17 cellular contexts compared by ENCODE assay signal in genomic region chr2:120245933-120246332, GRCh38. TPM values are rescaled to one million over a fixed set of nuclear protein-coding genes. Genes with fewer than 3 reads are reported as not detected.
DNase-seq lines count a peak whose midpoint lies in the region; ATAC-seq, FAIRE-seq and TF ChIP-seq lines count a peak whose summit lies in the region.
"Had no signal": no experiment of that assay in that cellular context is flagged by ENCODE, and none has a peak within 500 bp of the region (broad histone marks: within the 10 kb centered on the region; RNA-seq: fewer than 3 reads in every experiment).

No MANE protein-coding gene starts in this region.

- H3K27ac ChIP-seq in A549 (peak overlapping the region; percentile 51 to 81), duodenal mucosa (ENCODE audit: low read depth, low read length) (no peak overlapping the region), pancreas (peak overlapping the region in 3 of 4 donors; percentile 38 to 53 (median 47)), OCI-LY7 (ENCODE audit: low read depth, low read length, poor library complexity, severe bottlenecking) (no peak overlapping the region)

- intact Hi-C loops in pancreas (cut with DNase I) (no loop called here), OCI-LY7 (cut with micrococcal nuclease; ENCODE audit: unreplicated experiment) (no loop called here)

- peak overlapping the region; percentile 24 to 39 for H3K9ac ChIP-seq in duodenal mucosa (ENCODE audit: low read depth in 1 of 2, low read length in 2 of 2)

- no peak for TF ChIP-seq POLR2A in A549 (IDR thresholded peaks at IDR 0.05; ENCODE audit: low read length)

- H3K36me3 ChIP-seq in duodenal mucosa (ENCODE audit: control insufficient read depth in 1 of 2, insufficient read depth in 2 of 2, low read length in 2 of 2) (no peaks in the 10 kb centered on the region), pancreas (no peaks in the 10 kb centered on the region), OCI-LY7 (ENCODE audit: insufficient read depth, low read length) (no peaks in the 10 kb centered on the region)

- H3K4me1 ChIP-seq in A549 (peaks cover 18% of the 10 kb centered on the region), duodenal mucosa (ENCODE audit: control insufficient read depth in 1 of 2, insufficient read depth in 2 of 2, low read length in 2 of 2) (peaks cover 32 to 33% of the 10 kb centered on the region in 2 donors), pancreas (no peaks in the 10 kb centered on the region), OCI-LY7 (ENCODE audit: insufficient read depth, low read length, poor library complexity, severe bottlenecking) (no peaks in the 10 kb centered on the region)

- POLR2A ChIA-PET in A549 (lab: Yijun Ruan, JAX) = no interaction called here
- POLR2A ChIA-PET in OCI-LY7 (lab: Charles Lee) = no interaction called here

- ATAC-seq in A549 (peak in 1 of 2 experiments; percentile 28; a peak in 3 of 6 replicates), pancreas (peak in 2 of 4 donors; percentile 35 to 54), GM18520 (IDR thresholded peaks at IDR 0.05; ENCODE audit: unreplicated experiment) (no peak)
- ATAC-seq: activated CD4-positive, CD25-positive, alpha-beta regulatory T cell treated with anti-CD3 and anti-CD28 coated beads, Interleukin-2, amount 50 U/mL, for 24 hours; activated T-cell treated with anti-CD3 and anti-CD28 coated beads, Interleukin-2, amount 50 U/mL, for 72 hours had no signal

- H4K20me1 ChIP-seq in OCI-LY7 (ENCODE audit: insufficient read depth, low read length) = no peaks in the 10 kb centered on the region

- 63% methylated on average over 7 of the region's 7 CpGs for WGBS in A549 (ENCODE audit: missing lambda C conversion rate)
- 59 to 78% methylated on average over 7 of the region's 7 CpGs for WGBS in pancreas, 2 donors

- H3K9me2 ChIP-seq in OCI-LY7 (ENCODE audit: insufficient read depth, low read length) = no peaks in the 10 kb centered on the region

- BruUV-seq in OCI-LY7 (replicated peaks; lab: Mats Ljungman, UMichigan) = no TSS peak

- no peaks in the 10 kb centered on the region for H3K79me2 ChIP-seq in OCI-LY7 (ENCODE audit: insufficient read depth, low read depth, low read length)

- no peak for TF ChIP-seq RAD21 in A549 (conservative IDR thresholded peaks at IDR 0.05 in 1 of 2, IDR thresholded peaks at IDR 0.05 in 1 of 2)

- no peak for TF ChIP-seq EP300 in A549 (IDR thresholded peaks at IDR 0.05)

- CTCF ChIA-PET in A549 (lab: Yijun Ruan, JAX) (no interaction called here), OCI-LY7 (lab: Charles Lee; ENCODE audit: unreplicated experiment) (no interaction called here)

- H2AFZ ChIP-seq in OCI-LY7 (ENCODE audit: low read length) = no peak overlapping the region

- FAIRE-seq in A549 (lab: Jason Lieb, UNC) = no peak
- FAIRE-seq in pancreas (lab: Jason Lieb, UNC) = no peak
- FAIRE-seq: GM19239 had no signal

- H3K4me3 ChIP-seq in A549 (no peak overlapping the region), duodenal mucosa (ENCODE audit: low read depth in 1 of 2, low read length in 2 of 2) (peak overlapping the region in 1 of 2 donors; percentile 23), pancreas (no peak overlapping the region), OCI-LY7 (ENCODE audit: low read depth, low read length, poor library complexity, severe bottlenecking) (no peak overlapping the region)

- no peaks in the 10 kb centered on the region for H3K9me3 ChIP-seq in A549
- H3K9me3 ChIP-seq in duodenal mucosa (ENCODE audit: control insufficient read depth in 1 of 2, low read length in 2 of 2) = no peaks in the 10 kb centered on the region
- H3K9me3 ChIP-seq in pancreas = no peaks in the 10 kb centered on the region
- H3K9me3 ChIP-seq in OCI-LY7 (ENCODE audit: low read length) = no peaks in the 10 kb centered on the region

- no peak for DNase-seq in A549 (ENCODE audit: low read depth in 1 of 2, low spot score in 1 of 2)
- peak; percentile 52 for DNase-seq in LoVo (ENCODE audit: low spot score)
- no peak for DNase-seq in pancreas
- no peak for DNase-seq in central memory CD4-positive, alpha-beta T cell
- no peak for DNase-seq in OCI-LY7 (ENCODE audit: low spot score)
- DNase-seq in NCI-H2196 (lab: John Stamatoyannopoulos, UW; ENCODE audit: unreplicated experiment) = no peak
- DNase-seq: ACHN; activated naive CD8-positive, alpha-beta T cell treated with anti-CD3 and anti-CD28 coated beads for 36 hours; activated T-cell treated with anti-CD3 and anti-CD28 coated beads, Interleukin-2, amount 50 U/mL, for 72 hours; CD4-positive, alpha-beta T cell; glutamatergic neuron; substantia nigra; T1000 had no signal

- TF ChIP-seq CTCF in A549 (IDR thresholded peaks at IDR 0.05) (no peak), pancreas (IDR thresholded peaks at IDR 0.05) (no peak), OCI-LY7 (conservative IDR thresholded peaks at IDR 0.05; ENCODE audit: low read length) (no peak)

- H3K27me3 ChIP-seq in duodenal mucosa (ENCODE audit: control insufficient read depth in 1 of 2, insufficient read depth in 2 of 2, low read length in 2 of 2) = no peaks in the 10 kb centered on the region
- no peaks in the 10 kb centered on the region for H3K27me3 ChIP-seq in pancreas

- peak overlapping the region; percentile 74 for H3K4me2 ChIP-seq in A549
- H3K4me2 ChIP-seq in OCI-LY7 (ENCODE audit: low read length) = no peak overlapping the region

TF ChIP-seq in A549, 52 proteins besides CTCF, POLR2A, EP300 and RAD21:
- TF ChIP-seq EHMT2 (IDR thresholded peaks at IDR 0.05; ENCODE audit: low read depth) (no peak), GATA3 (IDR thresholded peaks at IDR 0.05; ENCODE audit: borderline replicate concordance) (no peak), CBX8 (IDR thresholded peaks at IDR 0.05) (no peak)

RNA-seq across cellular contexts. Expression of gene RALB, which starts 6.7 kb away (rescaled TPM):
- polyA plus RNA-seq in A549 (2011; rRNA removed) (65.9 and 72.9 TPM in 2 replicates), A549 (2017; fragmentation: RNase III; extraction: RNeasy Plus Mini Kit Qiagen cat#74134 plus additional on column Dnase treatment) (71.5 to 77.4 TPM (median 76.5 TPM) in 3 replicates), pancreas (10 to 100 TPM in 1 of 2 donors, 1 to 10 TPM in 1; 9.8 to 18.5 TPM)
- 33.6 and 34.3 TPM in 2 replicates for polyA plus RNA-seq in A549 (2012; cell fraction: cytosol; rRNA removed)
- polyA plus RNA-seq in A549 (2012; cell fraction: nucleus; rRNA removed) = 10.4 and 19.1 TPM in 2 replicates
- 21.5 and 22.6 TPM in 2 replicates for polyA minus RNA-seq in A549 (2011; rRNA and poly(A)+ RNA removed)
- total RNA-seq in pancreas (10 to 100 TPM; 12.0 to 24.2 (median 15.4) TPM), OCI-LY7 (2022) (22.8 and 23.6 TPM in 2 replicates)
- 13.7 and 16.2 TPM in 2 replicates for total RNA-seq in OCI-LY7 (2014; rRNA removed; shearing (Covaris generic))

RNA-seq across cellular contexts. Expression of gene TMEM185B, which starts 22.7 kb away (rescaled TPM):
- polyA plus RNA-seq in A549 (2011; rRNA removed) (41.8 and 48.5 TPM in 2 replicates), A549 (2017; fragmentation: RNase III; extraction: RNeasy Plus Mini Kit Qiagen cat#74134 plus additional on column Dnase treatment) (28.7 to 31.5 TPM (median 30.3 TPM) in 3 replicates), pancreas (1 to 10 TPM; 2.8 to 5.7 TPM)
- polyA plus RNA-seq in A549 (2012; cell fraction: cytosol; rRNA removed) = 45.8 and 58.0 TPM in 2 replicates
- 57.3 and 71.9 TPM in 2 replicates for polyA plus RNA-seq in A549 (2012; cell fraction: nucleus; rRNA removed)
- 24.1 and 30.9 TPM in 2 replicates for polyA minus RNA-seq in A549 (2011; rRNA and poly(A)+ RNA removed)
- total RNA-seq in pancreas (10 to 100 TPM in 3 of 6 donors, 1 to 10 TPM in 3; 6.6 to 13.5 (median 11.0) TPM), OCI-LY7 (2022) (21.4 and 24.4 TPM in 2 replicates)
- 28.7 and 30.2 TPM in 2 replicates for total RNA-seq in OCI-LY7 (2014; rRNA removed; shearing (Covaris generic))

Comparison
In these comparisons a context has a peak if more than half of its experiments do, and no peak if none do; other contexts are left out.
1. H3K27ac ChIP-seq: peak in A549 (2 of 2) and pancreas (3 of 4); none in duodenal mucosa (single experiment) and OCI-LY7 (single experiment).